8 cellular contexts compared by ENCODE assay signal in genomic region chr7:100344560-100345287, GRCh38. TPM values are rescaled to one million over a fixed set of nuclear protein-coding genes. Genes with fewer than 3 reads are reported as not detected.
A peak's percentile ranks its signal among the peaks of the same experiment; 100 is the strongest.
DNase-seq lines count a peak whose midpoint lies in the region; ATAC-seq and TF ChIP-seq lines count a peak whose summit lies in the region.
"Not testable (repeated sequence)": the region's sequence is repeated elsewhere in the genome, so short reads cannot be mapped to it uniquely, and the experiment has no call there.

No MANE protein-coding gene starts in this region.

- TF ChIP-seq CTCF in DOHH2 (IDR thresholded peaks at IDR 0.05; ENCODE audit: low read depth, low read length, poor library complexity, severe bottlenecking), result peak; percentile 91

- peaks cover 55% of the 10 kb centered on the region for H3K4me1 ChIP-seq in DOHH2 (ENCODE audit: control insufficient read depth, low read length)
- not testable (repeated sequence) for H3K4me1 ChIP-seq in esophagus (ENCODE audit: control insufficient read depth in 2 of 2, insufficient read depth in 2 of 2, low read length in 1 of 2)

- H3K4me3 ChIP-seq in DOHH2 (ENCODE audit: low read length), result peak overlapping the region; percentile 77
- H3K4me3 ChIP-seq in esophagus (ENCODE audit: low read depth in 1 of 2, low read length in 2 of 2), result not testable (repeated sequence)

- H3K27ac ChIP-seq in DOHH2 (ENCODE audit: low read depth, low read length) (peak overlapping the region; percentile 98), esophagus (ENCODE audit: low read depth in 2 of 2, low read length in 1 of 2) (peak overlapping the region; percentile 2 to 74)

- H3K9me3 ChIP-seq in DOHH2 (ENCODE audit: control insufficient read depth, insufficient read depth, low read length); esophagus (ENCODE audit: control insufficient read depth in 2 of 2, insufficient read depth in 1 of 2, low read depth in 1 of 2, low read length in 1 of 2): not testable (repeated sequence)

- H3K27me3 ChIP-seq in DOHH2 (ENCODE audit: control insufficient read depth, low read length); esophagus (ENCODE audit: control insufficient read depth in 1 of 2, insufficient read depth in 2 of 2, low read length in 2 of 2): not testable (repeated sequence)

- POLR2A ChIA-PET in naive thymus-derived CD8-positive, alpha-beta T cell (lab: Charles Lee), result interaction anchor here (0.9 to 1.6 kb wide), 4 partner anchors 84 to 155 kb away, joined by 3 to 5 read pairs (median 4); partner anchors contain the start of genes PPP1R35, PVRIG and ZCWPW1

- H3K36me3 Mint-ChIP-seq in naive thymus-derived CD8-positive, alpha-beta T cell, result peaks cover 0 to 75% (median 4%) of the 10 kb centered on the region in 3 donors

- DNase-seq in HT-29 (ENCODE audit: low spot score) (peak; percentile 57), activated T-helper 1 cell treated with Interleukin-2 at 50 U/mL for 16 hours (ENCODE audit: low read depth) (peak; percentile 61)
- DNase-seq in naive thymus-derived CD8-positive, alpha-beta T cell, result peak; percentile 51 to 94 (median 86)
- DNase-seq in stimulated activated CD8-positive, alpha-beta memory T cell treated with anti-CD3 and anti-CD28 coated beads, Interleukin-2, amount 100 ng/mL, for 48 hours (ENCODE audit: low read depth in 2 of 2), result peak; percentile 45 to 55

- H3K4me2 ChIP-seq in DOHH2 (ENCODE audit: low read length), result peak overlapping the region; percentile 99

- H3F3A ChIP-seq in DOHH2 (ENCODE audit: control insufficient read depth, insufficient read depth), result peaks cover 22% of the 10 kb centered on the region

- H3K36me3 ChIP-seq in DOHH2 (ENCODE audit: control insufficient read depth, low read length) (peaks cover 77% of the 10 kb centered on the region), esophagus (ENCODE audit: control insufficient read depth in 2 of 2, insufficient read depth in 2 of 2, low read length in 1 of 2) (peaks cover 3 to 23% of the 10 kb centered on the region in 2 donors)

- ATAC-seq in GM21528 (IDR thresholded peaks at IDR 0.05; ENCODE audit: low FRiP score, unreplicated experiment), result peak; percentile 63
- ATAC-seq in SK-N-SH treated with all-trans-retinoic acid at 6 μM for 48 hours, result peak; percentile 100
- ATAC-seq in naive thymus-derived CD8-positive, alpha-beta T cell, result peak; percentile 82 to 85

- not testable (repeated sequence) for H3K27me3 Mint-ChIP-seq in naive thymus-derived CD8-positive, alpha-beta T cell

- H3K4me1 Mint-ChIP-seq in naive thymus-derived CD8-positive, alpha-beta T cell, result peaks cover 7 to 34% (median 26%) of the 10 kb centered on the region in 4 donors

- not testable (repeated sequence) for H3K9me3 Mint-ChIP-seq in naive thymus-derived CD8-positive, alpha-beta T cell

- peak overlapping the region; percentile 54 to 88 (median 74) for H3K4me3 Mint-ChIP-seq in naive thymus-derived CD8-positive, alpha-beta T cell

- not testable (repeated sequence) for H4K20me1 ChIP-seq in DOHH2 (ENCODE audit: control insufficient read depth, insufficient read depth, low read depth, low read length)

- H3K27ac Mint-ChIP-seq in naive thymus-derived CD8-positive, alpha-beta T cell, result peak overlapping the region; percentile 87 to 100 (median 98)

- H3K9me2 ChIP-seq in DOHH2 (replicated peaks; ENCODE audit: control insufficient read depth, low read length), result not testable (repeated sequence)

- 40 to 46% methylated on average over 9 to 10 of the region's 13 CpGs for WGBS in esophagus, 2 donors

- peaks cover 53% of the 10 kb centered on the region for H3K79me2 ChIP-seq in DOHH2 (ENCODE audit: control insufficient read depth, low read length)

RNA-seq across cellular contexts. Expression of gene PILRB, which starts 13.2 kb away (rescaled TPM):
- 104 and 119 TPM in 2 replicates for total RNA-seq in HT-29 (2014; rRNA removed; shearing (Covaris generic))
- polyA plus RNA-seq in esophagus, result 10 to 100 TPM; 22.9 to 79.2 TPM
- 100 to 1,000 TPM; 129 to 130 TPM for total RNA-seq in naive thymus-derived CD8-positive, alpha-beta T cell
- 10 to 100 TPM in 1 of 3 donors, 1 to 10 TPM in 2; 2.5 to 14.6 (median 3.3) TPM for polyA plus RNA-seq in naive thymus-derived CD8-positive, alpha-beta T cell

RNA-seq across cellular contexts. Expression of gene PILRA, which starts 28.6 kb away (rescaled TPM):
- 2.1 TPM in 1 of 2 replicates, not detected in the other for total RNA-seq in HT-29 (2014; rRNA removed; shearing (Covaris generic))
- 1 to 10 TPM in 1 of 2 donors, under 1 TPM in 1; 0.85 to 1.7 TPM for polyA plus RNA-seq in esophagus
- 10 to 100 TPM in 1 of 2 experiments, 1 to 10 TPM in 1; 8.6 to 10.6 TPM for total RNA-seq in naive thymus-derived CD8-positive, alpha-beta T cell
- polyA plus RNA-seq in naive thymus-derived CD8-positive, alpha-beta T cell, result under 1 TPM; 0.35 to 0.63 (median 0.60) TPM

RNA-seq across cellular contexts. Expression of gene SPDYE3, which starts 37.2 kb away (rescaled TPM):
- not detected in 2 replicates for total RNA-seq in HT-29 (2014; rRNA removed; shearing (Covaris generic))
- under 1 TPM; 0.05 to 0.10 TPM for polyA plus RNA-seq in esophagus
- not detected for total RNA-seq in naive thymus-derived CD8-positive, alpha-beta T cell
- 10 to 100 TPM in 1 of 3 donors, 1 to 10 TPM in 2; 4.8 to 10.9 (median 7.7) TPM for polyA plus RNA-seq in naive thymus-derived CD8-positive, alpha-beta T cell
